Comparison of ENCODE assay signal across 20 cellular contexts in the genomic region with DNA sequence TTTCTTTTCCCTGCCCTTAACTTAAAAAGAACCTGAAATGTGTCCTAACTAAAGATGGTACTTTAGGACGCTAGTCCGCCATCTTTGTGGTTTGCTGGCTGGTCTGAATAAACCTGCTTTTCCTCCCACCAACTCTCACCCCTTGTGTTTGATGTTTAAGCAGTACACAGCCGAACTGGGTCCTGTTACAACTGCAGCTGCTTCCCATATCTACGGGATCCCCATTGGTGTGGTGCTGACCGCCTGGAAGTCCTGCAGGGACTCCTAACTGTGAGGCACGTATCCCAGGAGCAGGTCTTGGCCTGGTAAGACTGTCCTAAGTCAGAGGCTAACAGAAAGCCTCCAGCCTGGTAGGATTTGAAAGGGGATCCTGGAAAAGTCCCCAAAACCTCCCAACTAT. TPM values are rescaled to one million over a fixed set of nuclear protein-coding genes. Genes with fewer than 3 reads are reported as not detected.
DNase-seq lines count a peak whose midpoint lies in the region; ATAC-seq and TF ChIP-seq lines count a peak whose summit lies in the region.
"Had no signal": no experiment of that assay in that cellular context is flagged by ENCODE, and none has a peak within 500 bp of the region (broad histone marks: within the 10 kb centered on the region; RNA-seq: fewer than 3 reads in every experiment).

No MANE protein-coding gene starts in this region.

- TF ChIP-seq CTCF in H9 (conservative IDR thresholded peaks at IDR 0.05): no peak
- TF ChIP-seq CTCF in lower lobe of right lung (IDR thresholded peaks at IDR 0.05): no peak

- no peak overlapping the region for H4K5ac ChIP-seq in H9 (ENCODE audit: insufficient read length, low read depth, low read length)

- H3K4me1 ChIP-seq in H9 (ENCODE audit: insufficient read depth, low read length): no peaks in the 10 kb centered on the region
- H3K4me1 ChIP-seq in lower lobe of right lung: no peaks in the 10 kb centered on the region

- H3K4me3 ChIP-seq in lower lobe of right lung: no peak overlapping the region

- H3K4me2 ChIP-seq in H9 (ENCODE audit: insufficient read depth, insufficient read length, low read length): no peak overlapping the region

- WGBS in H9 (ENCODE audit: extremely low coverage, insufficient read length, low lambda C conversion rate): no CpG with 5 or more reads among the region's 6 CpGs

- peaks cover 3 to 5% (median 4%) of the 10 kb centered on the region in 3 experiments; a peak in 2 of 7 replicates for H3K36me3 Mint-ChIP-seq in H9 (ENCODE audit: insufficient read depth in 1 of 3, low read depth in 3 of 3)
- H3K36me3 Mint-ChIP-seq: CD4-positive, CD25-positive, alpha-beta regulatory T cell had no signal

- H3K18ac ChIP-seq in H9 (ENCODE audit: insufficient read length, low read depth, low read length): no peak overlapping the region

- no peak overlapping the region for H2BK12ac ChIP-seq in H9 (ENCODE audit: insufficient read length, low read depth, low read length)

- H4K20me1 ChIP-seq in H9 (ENCODE audit: control insufficient read depth, insufficient read depth, insufficient read length): no peaks in the 10 kb centered on the region

- H3K36me3 ChIP-seq in lower lobe of right lung: no peaks in the 10 kb centered on the region

- no peak overlapping the region for H3K56ac ChIP-seq in H9 (ENCODE audit: insufficient read length, low read depth, low read length)

- DNase-seq in Right ventricle myocardium inferior (ENCODE audit: missing footprints) (peak; percentile 6), left cardiac atrium (no peak), H9 (peak; percentile 5), lower lobe of right lung (peak; percentile 14), posterior vena cava (ENCODE audit: low spot score) (peak; percentile 41), HEK293T (ENCODE audit: extremely low spot score) (no peak)
- DNase-seq: CD4-positive, CD25-positive, alpha-beta regulatory T cell; EL; GF-D8; HCEC 1CT; NCI-H1105 treated with DMSO at 0.1 percent for 48 hours; NCI-H2029 treated with DMSO at 0.1 percent for 48 hours; NCI-H345; NCI-H524; NCI-H774 had no signal

- no peak overlapping the region for H4K91ac ChIP-seq in H9 (ENCODE audit: insufficient read length, low read depth, low read length)

- H3K4me1 Mint-ChIP-seq in H9: peaks cover 5 to 8% of the 10 kb centered on the region in 2 experiments; a peak in 3 of 4 replicates
- H3K4me1 Mint-ChIP-seq: B cell; CD4-positive, CD25-positive, alpha-beta regulatory T cell; IgD-negative memory B cell had no signal

- no peak overlapping the region for H3T11ph ChIP-seq in H9 (ENCODE audit: low read length)

- H2BK15ac ChIP-seq in H9 (ENCODE audit: low read depth, low read length): no peak overlapping the region

- H3K14ac ChIP-seq in H9 (ENCODE audit: insufficient read depth, low read length): no peak overlapping the region; the same call in 1 of the 2 replicates

- intact Hi-C loops in Right ventricle myocardium inferior (cut with DNase I): no loop called here
- intact Hi-C loops in left cardiac atrium (cut with DNase I): no loop called here
- intact Hi-C loops in lower lobe of right lung (cut with DNase I): no loop called here
- intact Hi-C loops in posterior vena cava (cut with DNase I): no loop called here

- no peak overlapping the region for H4K8ac ChIP-seq in H9 (replicated peaks; ENCODE audit: insufficient read length, low read depth, low read length)

- H3K9me3 ChIP-seq in H9 (ENCODE audit: control insufficient read depth, low read depth, low read length) (no peaks in the 10 kb centered on the region), lower lobe of right lung (no peaks in the 10 kb centered on the region)

- ATAC-seq in Right ventricle myocardium inferior (no peak), left cardiac atrium (no peak), lower lobe of right lung (no peak), HG03460 (IDR thresholded peaks at IDR 0.05; ENCODE audit: unreplicated experiment) (no peak), GM18870 (IDR thresholded peaks at IDR 0.05; ENCODE audit: unreplicated experiment) (no peak)

- H2BK120ac ChIP-seq in H9 (ENCODE audit: low read depth, low read length, poor library complexity, severe bottlenecking): no peak overlapping the region

- H2BK5ac ChIP-seq in H9 (ENCODE audit: insufficient read length, low read length): no peak overlapping the region

- H3K27me3 ChIP-seq in H9 (ENCODE audit: insufficient read depth, low read length) (no peaks in the 10 kb centered on the region), lower lobe of right lung (ENCODE audit: low read depth) (peaks cover 11% of the 10 kb centered on the region)

- H3K27ac ChIP-seq in H9 (ENCODE audit: insufficient read length, low read depth, low read length) (no peak overlapping the region), lower lobe of right lung (no peak overlapping the region)

- no peaks in the 10 kb centered on the region for H3K79me1 ChIP-seq in H9 (ENCODE audit: insufficient read depth, low read depth, low read length, poor library complexity, severe bottlenecking)

- no peak overlapping the region for H2BK20ac ChIP-seq in H9 (ENCODE audit: low read depth, low read length, poor library complexity, severe bottlenecking)

- H3K79me2 ChIP-seq in H9 (ENCODE audit: insufficient read depth, low read length): no peaks in the 10 kb centered on the region

- CTCF ChIA-PET in HEK293T (lab: Yijun Ruan, JAX): no interaction called here

- POLR2A ChIA-PET in HEK293T (lab: Yijun Ruan, JAX): no interaction called here

- no peak overlapping the region for H3K27ac Mint-ChIP-seq in H9
- H3K27ac Mint-ChIP-seq: B cell; CD4-positive, CD25-positive, alpha-beta regulatory T cell; IgD-negative memory B cell had no signal

- no peak overlapping the region for H2AFZ ChIP-seq in H9 (ENCODE audit: low read length)

- H2AK5ac ChIP-seq in H9 (ENCODE audit: insufficient read length, low read length): no peak overlapping the region

- H3K4me3 Mint-ChIP-seq in H9: no peak overlapping the region
- H3K4me3 Mint-ChIP-seq: B cell; CD4-positive, CD25-positive, alpha-beta regulatory T cell had no signal

- H3K4ac ChIP-seq in H9 (ENCODE audit: low read depth, low read length): no peak overlapping the region

- H3K27me3 Mint-ChIP-seq in H9 (ENCODE audit: low read depth): peaks cover 12% of the 10 kb centered on the region

- H3K23ac ChIP-seq in H9 (ENCODE audit: insufficient read length, low read depth, low read length): no peak overlapping the region

- H3K9me3 Mint-ChIP-seq in H9: peaks cover 6 to 9% of the 10 kb centered on the region in 2 experiments; a peak in 3 of 5 replicates

- H3K9ac ChIP-seq in H9 (ENCODE audit: extremely low read depth, insufficient read length, low read length): no peak overlapping the region

- no peaks in the 10 kb centered on the region for H3K23me2 ChIP-seq in H9 (ENCODE audit: insufficient read length, low read depth, low read length, poor library complexity, severe bottlenecking)

TF ChIP-seq in HEK293T, 16 proteins besides CTCF, POLR2A, EP300 and RAD21:
- TF ChIP-seq HDGF (IDR thresholded peaks at IDR 0.05; ENCODE audit: borderline replicate concordance): no peak

RNA-seq across cellular contexts. Expression of a gene that starts 40.9 kb away (rescaled TPM):
- total RNA-seq in Right ventricle myocardium inferior (not detected), left cardiac atrium (not detected), H9 (2021) (0.29 and 0.31 TPM in 2 replicates), lower lobe of right lung (not detected), posterior vena cava (not detected)
- total RNA-seq: B cell; CD4-positive, CD25-positive, alpha-beta regulatory T cell; M059J had no signal

Comparison
In these comparisons a context has a peak if more than half of its experiments do, and no peak if none do; other contexts are left out.
1. DNase-seq: peak in Right ventricle myocardium inferior (single experiment), H9 (single experiment), lower lobe of right lung (single experiment) and posterior vena cava (single experiment); none in left cardiac atrium (single experiment) and HEK293T (single experiment).